ENCODE assay signal across 19 cellular contexts in the genomic region with DNA sequence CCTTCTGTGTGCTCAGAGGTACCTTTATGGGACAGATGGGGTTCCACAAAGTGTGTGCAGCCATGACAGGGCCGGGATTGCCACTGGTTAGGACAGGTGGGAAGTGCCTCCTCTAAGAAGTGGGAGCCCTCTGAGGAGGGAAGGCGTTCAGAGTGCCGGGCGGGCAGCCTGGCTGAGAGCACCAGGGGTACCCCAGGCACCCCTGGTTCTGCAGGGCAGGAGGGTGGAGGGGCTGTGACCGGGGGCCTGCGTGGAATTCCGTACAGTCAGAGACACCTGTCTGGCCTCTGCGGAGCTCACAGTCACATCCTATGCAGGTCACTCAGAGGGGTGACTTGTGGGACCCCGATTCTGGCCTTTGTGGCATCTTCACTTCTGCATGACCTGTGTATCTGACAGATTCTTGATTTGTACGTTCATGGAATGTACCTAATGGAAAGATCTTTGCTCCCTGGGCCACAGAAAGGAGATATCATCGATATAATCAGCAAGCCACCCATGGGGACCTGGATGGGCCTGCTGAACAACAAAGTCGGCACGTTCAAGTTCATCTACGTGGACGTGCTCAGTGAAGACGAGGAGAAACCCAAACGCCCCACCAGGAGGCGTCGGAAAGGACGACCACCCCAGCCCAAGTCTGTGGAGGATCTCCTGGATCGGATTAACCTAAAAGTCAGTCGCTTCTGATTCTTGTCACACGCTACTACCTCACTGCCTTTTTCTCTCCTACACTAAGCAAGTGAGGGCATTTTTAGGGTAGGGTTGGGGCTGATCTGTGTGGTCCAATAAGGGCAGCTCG.
A peak's percentile ranks its signal among the peaks of the same experiment; 100 is the strongest.
DNase-seq lines count a peak whose midpoint lies in the region; ATAC-seq, FAIRE-seq and TF ChIP-seq lines count a peak whose summit lies in the region.
"Had no signal": no experiment of that assay in that cellular context is flagged by ENCODE, and none has a peak within 500 bp of the region (broad histone marks: within the 10 kb centered on the region; RNA-seq: fewer than 3 reads in every experiment).

No MANE protein-coding gene starts in this region.

- H4K91ac ChIP-seq in IMR-90 (ENCODE audit: insufficient read depth, low read depth, low read length) (peak overlapping the region; percentile 92; the same call in 1 of the 2 replicates), neuronal stem cell (ENCODE audit: low read depth, low read length, poor library complexity) (no peak overlapping the region)

- ATAC-seq in IMR-90 (ENCODE audit: low read depth) (no peak), GM18498 (IDR thresholded peaks at IDR 0.05; ENCODE audit: unreplicated experiment) (no peak)
- ATAC-seq: Panc1, Right ventricle myocardium inferior had no signal

- no peak for TF ChIP-seq CTCF in IMR-90 (conservative IDR thresholded peaks at IDR 0.05; ENCODE audit: low read depth, low read length)
- peak; percentile 67 for TF ChIP-seq CTCF in endodermal cell (conservative IDR thresholded peaks at IDR 0.05)

- DNase-seq in 8988T (peak; percentile 31), IMR-90 (no peak), endodermal cell (peak; percentile 69), neuronal stem cell (ENCODE audit: low spot score) (no peak), UCSD-AML1 (lab: John Stamatoyannopoulos, UW; ENCODE audit: unreplicated experiment) (no peak), GM12891 (ENCODE audit: insufficient read length, low spot score) (no peak)
- DNase-seq in stimulated activated CD4-positive, alpha-beta T cell treated with anti-CD3 and anti-CD28 coated beads, Interleukin-1b, Interleukin-23, amount 100 ng/mL, for 48 hours: no peak
- DNase-seq: Caco-2, MM.1S, NCI-H1930, NCI-H2171, NCI-H82 had no signal

- H2BK20ac ChIP-seq in IMR-90 (ENCODE audit: low read depth, low read length): no peak overlapping the region

- H3K4me3 ChIP-seq in IMR-90 (ENCODE audit: insufficient read depth, low read depth, low read length) (no peak overlapping the region), endodermal cell (ENCODE audit: low read length) (no peak overlapping the region), neuronal stem cell (ENCODE audit: low read length in 2 of 2) (no peak overlapping the region)

- H2AFZ ChIP-seq in IMR-90 (replicated peaks; ENCODE audit: low read length, poor library complexity): no peak overlapping the region
- H2AFZ ChIP-seq in neuronal stem cell (ENCODE audit: low read length): no peak overlapping the region

- H4K8ac ChIP-seq in IMR-90 (ENCODE audit: low read depth in 2 of 2, low read length in 2 of 2): peak overlapping the region in 1 of 2 experiments; percentile 90; a peak in 1 of 4 replicates
- H4K8ac ChIP-seq in neuronal stem cell (ENCODE audit: low read depth, low read length): peak overlapping the region; percentile 25

- H3K9me3 Mint-ChIP-seq in endodermal cell: peaks cover 7% of the 10 kb centered on the region
- H3K9me3 Mint-ChIP-seq: CD14-positive monocyte had no signal

- H3K27me3 Mint-ChIP-seq in endodermal cell (ENCODE audit: insufficient read depth): no peaks in the 10 kb centered on the region

- H2BK120ac ChIP-seq in IMR-90 (ENCODE audit: low read depth, low read length): peak overlapping the region; percentile 97; the same call in 1 of the 2 replicates
- H2BK120ac ChIP-seq in neuronal stem cell (ENCODE audit: low read depth, low read length): no peak overlapping the region

- H3K4me1 Mint-ChIP-seq in endodermal cell: peaks cover 20% of the 10 kb centered on the region

- H3K18ac ChIP-seq in IMR-90 (ENCODE audit: low read depth, low read length): peak overlapping the region; percentile 100; the same call in 1 of the 2 replicates
- no peak overlapping the region for H3K18ac ChIP-seq in neuronal stem cell (ENCODE audit: low read length)

- CTCF ChIA-PET in IMR-90 (lab: Yijun Ruan, JAX): no interaction called here

- H2BK5ac ChIP-seq in IMR-90 (ENCODE audit: low read depth, low read length, poor library complexity, severe bottlenecking) (peak overlapping the region; percentile 38), neuronal stem cell (ENCODE audit: low read length) (no peak overlapping the region)

- dilution Hi-C loops in IMR-90 (cut with HindIII; ENCODE audit: low sequenced_read_pairs, unreplicated experiment): no loop called here

- H3K9ac ChIP-seq in IMR-90 (ENCODE audit: low read depth, low read length): no peak overlapping the region
- H3K9ac ChIP-seq in endodermal cell (ENCODE audit: extremely low read depth, low read length, poor library complexity, severe bottlenecking): no peak overlapping the region
- no peak overlapping the region for H3K9ac ChIP-seq in neuronal stem cell (ENCODE audit: low read depth, low read length, poor library complexity)

- no peak for FAIRE-seq in GM12891 (lab: Jason Lieb, UNC)
- FAIRE-seq: A204.1, GM12892, GM19239 had no signal

- WGBS in IMR-90 (ENCODE audit: extremely low coverage in 2 of 2, insufficient read length in 1 of 2), 2 experiments: 98% methylated on average over 12 of the region's 24 CpGs; no CpG with 5 or more reads in 1 of the 2 experiments
- WGBS in endodermal cell (ENCODE audit: insufficient coverage in 1 of 2, insufficient read length in 1 of 2), 2 experiments: 93 to 97% methylated on average over 18 to 24 of the region's 24 CpGs
- no CpG with 5 or more reads among the region's 24 CpGs for WGBS in neuronal stem cell (ENCODE audit: extremely low coverage in 2 of 2, insufficient read length in 2 of 2, insufficient replicate concordance in 1 of 2), 2 donors

- in situ Hi-C loops in IMR-90 (cut with MboI; ENCODE audit: low sequenced_read_pairs): no loop called here

- H3K14ac ChIP-seq in IMR-90 (replicated peaks; ENCODE audit: low read depth, low read length) (0 out of 2 replicates have a peak overlapping the region, but pooled peaks have one; percentile 90), neuronal stem cell (ENCODE audit: low read length) (no peak overlapping the region)

- no peak overlapping the region for H3K4me3 Mint-ChIP-seq in endodermal cell
- H3K4me3 Mint-ChIP-seq: CD14-positive monocyte had no signal

- H3K27ac Mint-ChIP-seq in endodermal cell: no peak overlapping the region

- H4K5ac ChIP-seq in IMR-90 (ENCODE audit: low read depth, low read length): peak overlapping the region; percentile 99

- no peak overlapping the region; the same call in 1 of the 2 replicates for H3K23ac ChIP-seq in IMR-90 (ENCODE audit: low read depth, low read length)
- H3K23ac ChIP-seq in neuronal stem cell (ENCODE audit: low read depth, low read length, poor library complexity): no peak overlapping the region

- H3K4me1 ChIP-seq in IMR-90 (ENCODE audit: control insufficient read depth, insufficient read depth, low read length): peaks cover 35% of the 10 kb centered on the region
- H3K4me1 ChIP-seq in endodermal cell (ENCODE audit: control insufficient read depth, insufficient read depth, low read length): peaks cover 3% of the 10 kb centered on the region
- peaks cover 2 to 16% of the 10 kb centered on the region in 2 donors for H3K4me1 ChIP-seq in neuronal stem cell (ENCODE audit: control insufficient read depth in 2 of 2, insufficient read depth in 1 of 2, low read depth in 1 of 2, low read length in 2 of 2)
- H3K4me1 ChIP-seq: Caco-2 had no signal

- TF ChIP-seq POLR2A in IMR-90 (IDR thresholded peaks at IDR 0.05; ENCODE audit: low read depth, low read length) (no peak), GM12891 (IDR thresholded peaks at IDR 0.05; ENCODE audit: low read depth, low read length) (no peak)

- H3K27me3 ChIP-seq in IMR-90 (ENCODE audit: control insufficient read depth, insufficient read depth, low read length) (no peaks in the 10 kb centered on the region), endodermal cell (ENCODE audit: control insufficient read depth, insufficient read depth, low read length, poor library complexity, severe bottlenecking) (no peaks in the 10 kb centered on the region), neuronal stem cell (ENCODE audit: control insufficient read depth in 3 of 3, insufficient read depth in 3 of 3, low read depth in 1 of 3, low read length in 3 of 3) (no peaks in the 10 kb centered on the region)

- H2BK12ac ChIP-seq in neuronal stem cell (ENCODE audit: low read length): no peak overlapping the region

- POLR2A ChIA-PET in IMR-90 (lab: Charles Lee; ENCODE audit: unreplicated experiment): no interaction called here

- H3K36me3 ChIP-seq in IMR-90 (ENCODE audit: control insufficient read depth, insufficient read depth, low read length): peaks cover 55% of the 10 kb centered on the region
- peaks cover 38% of the 10 kb centered on the region for H3K36me3 ChIP-seq in endodermal cell (ENCODE audit: control insufficient read depth, insufficient read depth, low read length)
- H3K36me3 ChIP-seq in neuronal stem cell (replicated peaks in 1 of 2; ENCODE audit: control insufficient read depth in 2 of 2, insufficient read depth in 2 of 2, low read length in 2 of 2): peaks cover 21 to 61% of the 10 kb centered on the region in 2 donors

- H2BK15ac ChIP-seq in IMR-90 (ENCODE audit: low read depth, low read length): peak overlapping the region; percentile 38; the same call in 1 of the 3 replicates
- H2BK15ac ChIP-seq in neuronal stem cell (ENCODE audit: low read length): no peak overlapping the region

- intact Hi-C loops in IMR-90 (cut with micrococcal nuclease): no loop called here

- H4K20me1 ChIP-seq in IMR-90 (ENCODE audit: insufficient read depth, low read length): no peaks in the 10 kb centered on the region

- no peak for TF ChIP-seq RAD21 in IMR-90 (IDR thresholded peaks at IDR 0.05; ENCODE audit: low read length)

- peaks cover 35 to 59% of the 10 kb centered on the region in 2 experiments for H3K79me1 ChIP-seq in IMR-90 (ENCODE audit: low read depth in 1 of 2, low read length in 2 of 2)
- H3K79me1 ChIP-seq in neuronal stem cell (ENCODE audit: low read depth, low read length): no peaks in the 10 kb centered on the region

- no peak overlapping the region for H3K56ac ChIP-seq in IMR-90 (ENCODE audit: extremely low read depth, insufficient read depth, low read length)

- H3K4ac ChIP-seq in IMR-90 (ENCODE audit: low read depth, low read length) (peak overlapping the region; percentile 92), neuronal stem cell (ENCODE audit: low read length) (no peak overlapping the region)

- peak overlapping the region; percentile 93; the same call in 1 of the 2 replicates for H2AK5ac ChIP-seq in IMR-90 (ENCODE audit: low read depth, low read length)
- H2AK5ac ChIP-seq in neuronal stem cell (ENCODE audit: low read depth, low read length): no peak overlapping the region

- BruUV-seq in IMR-90 (replicated peaks; lab: Mats Ljungman, UMichigan): no TSS peak

- no peak overlapping the region for H3K4me2 ChIP-seq in IMR-90 (ENCODE audit: low read depth, low read length)
- no peak overlapping the region for H3K4me2 ChIP-seq in neuronal stem cell (ENCODE audit: insufficient read depth, low read length, poor library complexity, severe bottlenecking)

- H2AK9ac ChIP-seq in IMR-90 (replicated peaks; ENCODE audit: low read depth, low read length, poor library complexity): peak overlapping the region; percentile 16

- H3K9me3 ChIP-seq in IMR-90 (ENCODE audit: control insufficient read depth, insufficient read depth, low read length) (no peaks in the 10 kb centered on the region), endodermal cell (ENCODE audit: control insufficient read depth, low read length) (no peaks in the 10 kb centered on the region), neuronal stem cell (replicated peaks in 1 of 2; ENCODE audit: control insufficient read depth in 2 of 2, insufficient read depth in 1 of 2, low read depth in 1 of 2, low read length in 2 of 2) (peaks cover 0 to 7% of the 10 kb centered on the region in 2 donors)
- H3K9me3 ChIP-seq: Caco-2 had no signal

- peaks cover 26% of the 10 kb centered on the region for H3K36me3 Mint-ChIP-seq in endodermal cell (ENCODE audit: low read depth)

- peaks cover 46% of the 10 kb centered on the region for H3K9me1 ChIP-seq in IMR-90 (ENCODE audit: insufficient read depth, low read length)

- H3K27ac ChIP-seq in IMR-90 (ENCODE audit: insufficient read depth, low read length) (peak overlapping the region; percentile 100), endodermal cell (ENCODE audit: low read depth, low read length) (no peak overlapping the region), neuronal stem cell (replicated peaks; ENCODE audit: low read length) (no peak overlapping the region)

Comparison
In these comparisons a context has a peak if more than half of its experiments do, and no peak if none do; other contexts are left out.
1. DNase-seq: peak in 8988T (single experiment) and endodermal cell (single experiment); none in IMR-90 (single experiment), neuronal stem cell (single experiment), stimulated activated CD4-positive, alpha-beta T cell treated with anti-CD3 and anti-CD28 coated beads, Interleukin-1b, Interleukin-23, amount 100 ng/mL, for 48 hours (single experiment), UCSD-AML1 (single experiment) and GM12891 (single experiment).